Comparison of ENCODE assay signal across 22 cellular contexts in genomic region chr9:137449081-137449844, GRCh38. TPM values are rescaled to one million over a fixed set of nuclear protein-coding genes. Genes with fewer than 3 reads are reported as not detected.
DNase-seq lines count a peak whose midpoint lies in the region; ATAC-seq, FAIRE-seq and TF ChIP-seq lines count a peak whose summit lies in the region.
"Had no signal": no experiment of that assay in that cellular context is flagged by ENCODE, and none has a peak within 500 bp of the region (broad histone marks: within the 10 kb centered on the region; RNA-seq: fewer than 3 reads in every experiment).

No MANE protein-coding gene starts in this region.

- peaks cover 4% of the 10 kb centered on the region; the same call in 1 of the 2 replicates for H3K27me3 ChIP-seq in BE2C
- H3K27me3 ChIP-seq in naive thymus-derived CD4-positive, alpha-beta T cell (ENCODE audit: control insufficient read depth in 2 of 2, insufficient read depth in 2 of 2, low read length in 2 of 2): no peaks in the 10 kb centered on the region
- H3K27me3 ChIP-seq in brain microvascular endothelial cell (replicated peaks): no peaks in the 10 kb centered on the region

- no peak overlapping the region for H3K4me3 Mint-ChIP-seq in CD14-positive monocyte
- H3K4me3 Mint-ChIP-seq in activated T-helper 1 cell treated with anti-CD3 and anti-CD28 coated beads, Interleukin-12 subunit alpha, Interleukin-12 subunit beta, Interleukin-2, Interleukin-4 antibody, amounts not matched to agents 30 ng/mL and 10 ng/mL and 1 ng/mL, durations not matched to agents 14 hours and 24 hours and 36 hours: no peak overlapping the region
- peak overlapping the region in 4 of 10 donors; percentile 21 to 51 (median 28) for H3K4me3 Mint-ChIP-seq in naive thymus-derived CD4-positive, alpha-beta T cell
- H3K4me3 Mint-ChIP-seq: activated CD4-positive, alpha-beta T cell treated with anti-CD3 and anti-CD28 coated beads for 36 hours; HFFc6; memory B cell had no signal

- no peak overlapping the region for H3K27ac Mint-ChIP-seq in CD14-positive monocyte
- H3K27ac Mint-ChIP-seq in activated T-helper 1 cell treated with anti-CD3 and anti-CD28 coated beads, Interleukin-12 subunit alpha, Interleukin-12 subunit beta, Interleukin-2, Interleukin-4 antibody, amounts not matched to agents 30 ng/mL and 10 ng/mL and 1 ng/mL, durations not matched to agents 14 hours and 24 hours and 36 hours: peak overlapping the region; percentile 40
- peak overlapping the region in 6 of 9 donors; percentile 64 to 94 (median 80) for H3K27ac Mint-ChIP-seq in naive thymus-derived CD4-positive, alpha-beta T cell
- H3K27ac Mint-ChIP-seq: activated T-helper 2 cell treated with anti-CD3 and anti-CD28 coated beads, Interferon-gamma antibody, Interleukin-2, Interleukin-4, amounts not matched to agents 10 μg/mL and 5 μg/mL and 100 μg/mL, durations not matched to agents 14 hours and 24 hours and 36 hours; HFFc6; memory B cell had no signal

- TF ChIP-seq CTCF in BE2C (IDR thresholded peaks at IDR 0.05; ENCODE audit: low read depth, low read length) (no peak), CD14-positive monocyte (IDR thresholded peaks at IDR 0.05) (no peak), brain microvascular endothelial cell (IDR thresholded peaks at IDR 0.05; ENCODE audit: low read depth, low read length, missing control alignments) (no peak)

- ATAC-seq in naive thymus-derived CD4-positive, alpha-beta T cell: peak; percentile 22
- ATAC-seq: activated CD4-positive, alpha-beta T cell treated with anti-CD3 and anti-CD28 coated beads for 36 hours; foreskin keratinocyte had no signal

- H3K4me3 ChIP-seq in BE2C (ENCODE audit: low read depth, low read length): no peak overlapping the region
- no peak overlapping the region for H3K4me3 ChIP-seq in naive thymus-derived CD4-positive, alpha-beta T cell (ENCODE audit: low read length)
- no peak overlapping the region for H3K4me3 ChIP-seq in brain microvascular endothelial cell (ENCODE audit: low read depth, low read length)
- H3K4me3 ChIP-seq: stomach had no signal

- H3K27me3 Mint-ChIP-seq in CD14-positive monocyte (ENCODE audit: low read depth in 3 of 3): peaks cover 0 to 4% (median 0%) of the 10 kb centered on the region in 3 donors
- peaks cover 3% of the 10 kb centered on the region for H3K27me3 Mint-ChIP-seq in activated T-helper 1 cell treated with anti-CD3 and anti-CD28 coated beads, Interleukin-12 subunit alpha, Interleukin-12 subunit beta, Interleukin-2, Interleukin-4 antibody, amounts not matched to agents 30 ng/mL and 10 ng/mL and 1 ng/mL, durations not matched to agents 14 hours and 24 hours and 36 hours (ENCODE audit: insufficient read depth)
- peaks cover 0 to 2% (median 0%) of the 10 kb centered on the region in 5 donors for H3K27me3 Mint-ChIP-seq in naive thymus-derived CD4-positive, alpha-beta T cell
- H3K27me3 Mint-ChIP-seq: activated CD4-positive, alpha-beta T cell treated with anti-CD3 and anti-CD28 coated beads for 36 hours; memory B cell had no signal

- intact Hi-C loops in CD14-positive monocyte (cut with micrococcal nuclease): loop anchor here in 1 of 2 donors (10.0 kb wide), 1 partner anchor 154 kb away; no protein-coding TSS in a partner anchor
- intact Hi-C loops in activated T-helper 1 cell treated with anti-CD3 and anti-CD28 coated beads, Interleukin-12 subunit alpha, Interleukin-12 subunit beta, Interleukin-2, Interleukin-4 antibody, amounts not matched to agents 30 ng/mL and 10 ng/mL and 1 ng/mL, durations not matched to agents 14 hours and 24 hours and 36 hours (cut with micrococcal nuclease): no loop called here
- intact Hi-C loops in naive thymus-derived CD4-positive, alpha-beta T cell (cut with micrococcal nuclease): no loop called here

- no peak for FAIRE-seq in urothelium cell line (lab: Jason Lieb, UNC)
- FAIRE-seq: GM18507, islet of Langerhans had no signal

- peaks cover 6 to 16% of the 10 kb centered on the region in 2 donors for H3K36me3 Mint-ChIP-seq in CD14-positive monocyte
- H3K36me3 Mint-ChIP-seq in activated T-helper 1 cell treated with anti-CD3 and anti-CD28 coated beads, Interleukin-12 subunit alpha, Interleukin-12 subunit beta, Interleukin-2, Interleukin-4 antibody, amounts not matched to agents 30 ng/mL and 10 ng/mL and 1 ng/mL, durations not matched to agents 14 hours and 24 hours and 36 hours (ENCODE audit: low read depth): peaks cover 3% of the 10 kb centered on the region
- H3K36me3 Mint-ChIP-seq in naive thymus-derived CD4-positive, alpha-beta T cell: peaks cover 0 to 11% (median 0%) of the 10 kb centered on the region in 5 donors
- H3K36me3 Mint-ChIP-seq: memory B cell had no signal

- H3K9me3 ChIP-seq in BE2C: no peaks in the 10 kb centered on the region
- no peaks in the 10 kb centered on the region for H3K9me3 ChIP-seq in naive thymus-derived CD4-positive, alpha-beta T cell (ENCODE audit: control insufficient read depth in 2 of 3, low read length in 3 of 3)
- H3K9me3 ChIP-seq: stomach had no signal

- H3K9me3 Mint-ChIP-seq in CD14-positive monocyte: peaks cover 0 to 6% (median 0%) of the 10 kb centered on the region in 7 donors
- no peaks in the 10 kb centered on the region for H3K9me3 Mint-ChIP-seq in activated T-helper 1 cell treated with anti-CD3 and anti-CD28 coated beads, Interleukin-12 subunit alpha, Interleukin-12 subunit beta, Interleukin-2, Interleukin-4 antibody, amounts not matched to agents 30 ng/mL and 10 ng/mL and 1 ng/mL, durations not matched to agents 14 hours and 24 hours and 36 hours
- H3K9me3 Mint-ChIP-seq in naive thymus-derived CD4-positive, alpha-beta T cell: peaks cover 0 to 3% (median 0%) of the 10 kb centered on the region in 11 donors
- H3K9me3 Mint-ChIP-seq: activated T-helper 2 cell treated with anti-CD3 and anti-CD28 coated beads, Interferon-gamma antibody, Interleukin-2, Interleukin-4, amounts not matched to agents 10 μg/mL and 5 μg/mL and 100 μg/mL, durations not matched to agents 14 hours and 24 hours and 36 hours; HFFc6; memory B cell had no signal

- DNase-seq in BE2C: peak; percentile 14
- DNase-seq in CD14-positive monocyte (ENCODE audit: low spot score): peak; percentile 41
- no peak for DNase-seq in activated T-helper 1 cell treated with anti-CD3 and anti-CD28 coated beads, Interleukin-12 subunit alpha, Interleukin-12 subunit beta, Interleukin-2, Interleukin-4 antibody, amounts not matched to agents 30 ng/mL and 10 ng/mL and 1 ng/mL, durations not matched to agents 14 hours and 24 hours and 36 hours (ENCODE audit: low spot score)
- DNase-seq in naive thymus-derived CD4-positive, alpha-beta T cell: peak in 2 of 9 donors; percentile 30 to 41
- no peak for DNase-seq in urothelium cell line (ENCODE audit: low spot score)
- no peak for DNase-seq in NCI-H748 (lab: John Stamatoyannopoulos, UW; ENCODE audit: unreplicated experiment)
- no peak for DNase-seq in brain microvascular endothelial cell
- DNase-seq: erythroblast; foreskin keratinocyte; HFFc6; NCI-H1436 treated with DMSO at 0.1 percent for 48 hours; NCI-H2171; NCI-H524 treated with DMSO at 0.1 percent for 48 hours; stimulated activated CD4-positive, alpha-beta T cell treated with anti-CD3 and anti-CD28 coated beads, Interleukin-2, amount 100 ng/mL, for 48 hours; stomach; trophoblast cell had no signal

- peaks cover 31% of the 10 kb centered on the region for H3K36me3 ChIP-seq in BE2C
- no peaks in the 10 kb centered on the region for H3K36me3 ChIP-seq in naive thymus-derived CD4-positive, alpha-beta T cell (ENCODE audit: control insufficient read depth in 2 of 3, insufficient read depth in 3 of 3, low read length in 3 of 3)
- H3K36me3 ChIP-seq in brain microvascular endothelial cell (replicated peaks): peaks cover 26% of the 10 kb centered on the region

- in situ Hi-C loops in brain microvascular endothelial cell (cut with HindIII; ENCODE audit: low pct_ligation_motif_present, low sequenced_read_pairs): no loop called here

- POLR2A ChIA-PET in naive thymus-derived CD4-positive, alpha-beta T cell (lab: Charles Lee): interaction anchor here (1.2 to 2.0 kb wide), 2 partner anchors 13 to 26 kb away, joined by 4 to 7 read pairs; partner anchors contain the start of genes EXD3 and NOXA1

- H3K27ac ChIP-seq in naive thymus-derived CD4-positive, alpha-beta T cell (ENCODE audit: low read depth, low read length): peak overlapping the region; percentile 64
- no peak overlapping the region for H3K27ac ChIP-seq in brain microvascular endothelial cell
- H3K27ac ChIP-seq: foreskin keratinocyte, stomach had no signal

- peaks cover 53% of the 10 kb centered on the region for H3K4me1 Mint-ChIP-seq in CD14-positive monocyte
- H3K4me1 Mint-ChIP-seq in activated T-helper 1 cell treated with anti-CD3 and anti-CD28 coated beads, Interleukin-12 subunit alpha, Interleukin-12 subunit beta, Interleukin-2, Interleukin-4 antibody, amounts not matched to agents 30 ng/mL and 10 ng/mL and 1 ng/mL, durations not matched to agents 14 hours and 24 hours and 36 hours (ENCODE audit: low read depth): peaks cover 8% of the 10 kb centered on the region
- H3K4me1 Mint-ChIP-seq in naive thymus-derived CD4-positive, alpha-beta T cell: peaks cover 21 to 75% (median 43%) of the 10 kb centered on the region in 7 donors

- CTCF ChIA-PET in naive thymus-derived CD4-positive, alpha-beta T cell (lab: Charles Lee): interaction anchor here (1.5 kb wide), 1 partner anchor 12 kb away, joined by 3 read pairs; no protein-coding TSS in a partner anchor

- peaks cover 8% of the 10 kb centered on the region for H3K4me1 ChIP-seq in BE2C
- peaks cover 32 to 47% of the 10 kb centered on the region in 2 donors for H3K4me1 ChIP-seq in naive thymus-derived CD4-positive, alpha-beta T cell (ENCODE audit: control insufficient read depth in 2 of 2, insufficient read depth in 2 of 2, low read length in 2 of 2)
- H3K4me1 ChIP-seq: foreskin keratinocyte had no signal

RNA-seq across cellular contexts. Expression of gene ENTPD8, which starts 8.1 kb away (rescaled TPM):
- polyA plus RNA-seq in BE2C (2012; ENCODE audit: insufficient read depth, insufficient read length, low read depth): 0.20 TPM
- not detected for polyA plus RNA-seq in CD14-positive monocyte
- not detected in 2 replicates for total RNA-seq in activated T-helper 1 cell treated with anti-CD3 and anti-CD28 coated beads, Interleukin-12 subunit alpha, Interleukin-12 subunit beta, Interleukin-2, Interleukin-4 antibody, amounts not matched to agents 30 ng/mL and 10 ng/mL and 1 ng/mL, durations not matched to agents 14 hours and 24 hours and 36 hours
- total RNA-seq in naive thymus-derived CD4-positive, alpha-beta T cell: not detected
- not detected for polyA plus RNA-seq in naive thymus-derived CD4-positive, alpha-beta T cell
- total RNA-seq: activated CD4-positive, alpha-beta T cell treated with anti-CD3 and anti-CD28 coated beads for 36 hours; activated T-helper 2 cell treated with anti-CD3 and anti-CD28 coated beads, Interferon-gamma antibody, Interleukin-2, Interleukin-4, amounts not matched to agents 10 μg/mL and 5 μg/mL and 100 μg/mL, durations not matched to agents 14 hours and 24 hours and 36 hours; foreskin keratinocyte; HFFc6; skeletal muscle tissue had no signal
- polyA plus RNA-seq: foreskin keratinocyte had no signal

RNA-seq across cellular contexts. Expression of gene NSMF, which starts 9.9 kb away (rescaled TPM):
- polyA plus RNA-seq in BE2C (2012; ENCODE audit: insufficient read depth, insufficient read length, low read depth): 457 TPM
- polyA plus RNA-seq in CD14-positive monocyte: 1 to 10 TPM; 4.6 to 5.3 TPM
- total RNA-seq in activated T-helper 1 cell treated with anti-CD3 and anti-CD28 coated beads, Interleukin-12 subunit alpha, Interleukin-12 subunit beta, Interleukin-2, Interleukin-4 antibody, amounts not matched to agents 30 ng/mL and 10 ng/mL and 1 ng/mL, durations not matched to agents 14 hours and 24 hours and 36 hours: 57.2 and 58.9 TPM in 2 replicates
- 10 to 100 TPM; 22.9 to 92.0 (median 57.3) TPM for total RNA-seq in naive thymus-derived CD4-positive, alpha-beta T cell
- polyA plus RNA-seq in naive thymus-derived CD4-positive, alpha-beta T cell: 10 to 100 TPM; 10.9 to 21.4 TPM

RNA-seq across cellular contexts. Expression of gene NOXA1, which starts 26.1 kb away (rescaled TPM):
- polyA plus RNA-seq in BE2C (2012; ENCODE audit: insufficient read depth, insufficient read length, low read depth): not detected
- polyA plus RNA-seq in CD14-positive monocyte: 1 to 10 TPM; 1.3 to 1.6 TPM
- 0.49 and 0.54 TPM in 2 replicates for total RNA-seq in activated T-helper 1 cell treated with anti-CD3 and anti-CD28 coated beads, Interleukin-12 subunit alpha, Interleukin-12 subunit beta, Interleukin-2, Interleukin-4 antibody, amounts not matched to agents 30 ng/mL and 10 ng/mL and 1 ng/mL, durations not matched to agents 14 hours and 24 hours and 36 hours
- total RNA-seq in naive thymus-derived CD4-positive, alpha-beta T cell: 10 to 100 TPM in 2 of 5 experiments, 1 to 10 TPM in 2, under 1 TPM in 1; 0.94 to 11.1 (median 6.0) TPM
- 1 to 10 TPM in 1 of 2 donors, under 1 TPM in 1; 0.73 to 2.6 TPM for polyA plus RNA-seq in naive thymus-derived CD4-positive, alpha-beta T cell

RNA-seq across cellular contexts. Expression of gene EXD3, which starts 26.3 kb away (rescaled TPM):
- 22.0 TPM for polyA plus RNA-seq in BE2C (2012; ENCODE audit: insufficient read depth, insufficient read length, low read depth)
- 1 to 10 TPM; 2.0 to 3.0 TPM for polyA plus RNA-seq in CD14-positive monocyte
- 4.8 and 4.9 TPM in 2 replicates for total RNA-seq in activated T-helper 1 cell treated with anti-CD3 and anti-CD28 coated beads, Interleukin-12 subunit alpha, Interleukin-12 subunit beta, Interleukin-2, Interleukin-4 antibody, amounts not matched to agents 30 ng/mL and 10 ng/mL and 1 ng/mL, durations not matched to agents 14 hours and 24 hours and 36 hours
- total RNA-seq in naive thymus-derived CD4-positive, alpha-beta T cell: 10 to 100 TPM; 11.7 to 27.2 (median 24.7) TPM
- 1 to 10 TPM; 3.5 to 7.6 TPM for polyA plus RNA-seq in naive thymus-derived CD4-positive, alpha-beta T cell

Comparison
In these comparisons a context has a peak if more than half of its experiments do, and no peak if none do; other contexts are left out.
1. DNase-seq: peak in BE2C (single experiment) and CD14-positive monocyte (single experiment); none in activated T-helper 1 cell treated with anti-CD3 and anti-CD28 coated beads, Interleukin-12 subunit alpha, Interleukin-12 subunit beta, Interleukin-2, Interleukin-4 antibody, amounts not matched to agents 30 ng/mL and 10 ng/mL and 1 ng/mL, durations not matched to agents 14 hours and 24 hours and 36 hours (single experiment), urothelium cell line (single experiment), NCI-H748 (single experiment) and brain microvascular endothelial cell (single experiment).
2. H3K27ac Mint-ChIP-seq: peak in activated T-helper 1 cell treated with anti-CD3 and anti-CD28 coated beads, Interleukin-12 subunit alpha, Interleukin-12 subunit beta, Interleukin-2, Interleukin-4 antibody, amounts not matched to agents 30 ng/mL and 10 ng/mL and 1 ng/mL, durations not matched to agents 14 hours and 24 hours and 36 hours (single experiment) and naive thymus-derived CD4-positive, alpha-beta T cell (6 of 9); none in CD14-positive monocyte (0 of 7).